Comparison of ENCODE assay signal across 1 cellular context in genomic region chr20:50484271-50484976, GRCh38.
TF ChIP-seq lines count a peak whose summit lies in the region.

No MANE protein-coding gene starts in this region.

TF ChIP-seq in GM12878, 131 proteins besides CTCF, POLR2A, EP300 and RAD21 (continued from another document):
- no peak for TF ChIP-seq CUX1 (IDR thresholded peaks at IDR 0.05; ENCODE audit: insufficient replicate concordance, low read depth, low read length)
- no peak for TF ChIP-seq ETV6 (conservative IDR thresholded peaks at IDR 0.05 in 1 of 2, IDR thresholded peaks at IDR 0.05 in 1 of 2; ENCODE audit: borderline replicate concordance in 1 of 2, low read depth in 1 of 2)
- no peak for TF ChIP-seq ZZZ3 (IDR thresholded peaks at IDR 0.05; ENCODE audit: control insufficient read depth, insufficient read length, low read depth)
- TF ChIP-seq IKZF2 (IDR thresholded peaks at IDR 0.05) = no peak
